Comparison of ENCODE assay signal across 8 cellular contexts in genomic region chr2:74653589-74653984, GRCh38. TPM values are rescaled to one million over a fixed set of nuclear protein-coding genes. Genes with fewer than 3 reads are reported as not detected.
DNase-seq lines count a peak whose midpoint lies in the region; ATAC-seq, FAIRE-seq and TF ChIP-seq lines count a peak whose summit lies in the region.

No MANE protein-coding gene starts in this region.

- peaks cover 7% of the 10 kb centered on the region in 2 donors for H3K36me3 Mint-ChIP-seq in activated naive CD4-positive, alpha-beta T cell treated with anti-CD3 and anti-CD28 coated beads, Interleukin-2, amount 50 U/mL, for 72 hours

- TF ChIP-seq CTCF in keratinocyte (optimal IDR thresholded peaks at IDR 0.05 in 1 of 3, IDR thresholded peaks at IDR 0.05 in 1 of 3, conservative IDR thresholded peaks at IDR 0.05 in 1 of 3; ENCODE audit: extremely low read depth in 1 of 3, insufficient read depth in 2 of 3, low read length in 3 of 3) (no peak), thoracic aorta (IDR thresholded peaks at IDR 0.05) (no peak)

- no peaks in the 10 kb centered on the region for H4K20me1 ChIP-seq in keratinocyte (ENCODE audit: control insufficient read depth, extremely low read depth, insufficient read depth, low read length)

- peak overlapping the region; percentile 73 to 78 (median 74) for H3K4me3 ChIP-seq in keratinocyte (ENCODE audit: control insufficient read depth in 2 of 3, extremely low read depth in 1 of 3, insufficient read depth in 2 of 3, low read depth in 1 of 3, low read length in 3 of 3)
- peak overlapping the region; percentile 82 for H3K4me3 ChIP-seq in thoracic aorta

- H3K4me1 ChIP-seq in keratinocyte (ENCODE audit: control insufficient read depth, extremely low read depth, insufficient read depth, low read length) (peaks cover 6% of the 10 kb centered on the region), thoracic aorta (ENCODE audit: control insufficient read depth in 1 of 2, low read depth in 2 of 2) (peaks cover 0 to 11% of the 10 kb centered on the region in 2 donors)

- ATAC-seq in HG02981 (IDR thresholded peaks at IDR 0.05; ENCODE audit: unreplicated experiment) (peak; percentile 14), thoracic aorta (ENCODE audit: insufficient number of reproducible peaks, low FRiP score, low read depth) (peak; percentile 7)
- ATAC-seq in activated naive CD4-positive, alpha-beta T cell treated with anti-CD3 and anti-CD28 coated beads, Interleukin-2, amount 50 U/mL, for 72 hours = peak; percentile 23 to 46

- no peaks in the 10 kb centered on the region for H3K9me1 ChIP-seq in keratinocyte (ENCODE audit: control insufficient read depth, extremely low read depth, insufficient read depth, low read length)

- no peaks in the 10 kb centered on the region for H3K9me3 ChIP-seq in keratinocyte (ENCODE audit: control insufficient read depth, low read depth, low read length)
- no peaks in the 10 kb centered on the region for H3K9me3 ChIP-seq in thoracic aorta

- no peak overlapping the region for H3K27ac ChIP-seq in keratinocyte (ENCODE audit: control insufficient read depth, insufficient read depth, low read length)
- H3K27ac ChIP-seq in thoracic aorta = no peak overlapping the region

- H3K79me2 ChIP-seq in keratinocyte (ENCODE audit: control insufficient read depth, insufficient read depth, low read length) = no peaks in the 10 kb centered on the region

- peak overlapping the region; percentile 84 for H3K4me2 ChIP-seq in keratinocyte (ENCODE audit: control insufficient read depth, extremely low read depth, insufficient read depth, low read depth, low read length)

- H3K27me3 ChIP-seq in keratinocyte (ENCODE audit: control insufficient read depth, extremely low read depth, insufficient read depth, low read length) (no peaks in the 10 kb centered on the region), thoracic aorta (replicated peaks; ENCODE audit: insufficient read depth) (no peaks in the 10 kb centered on the region)

- peak overlapping the region in 1 of 2 donors; percentile 25 for H3K27ac Mint-ChIP-seq in activated naive CD4-positive, alpha-beta T cell treated with anti-CD3 and anti-CD28 coated beads, Interleukin-2, amount 50 U/mL, for 72 hours

- FAIRE-seq in keratinocyte (lab: Jason Lieb, UNC) = no peak

- peak overlapping the region; percentile 66 for H3K9ac ChIP-seq in keratinocyte (ENCODE audit: control insufficient read depth, extremely low read depth, insufficient read depth, low read length)

- H3K36me3 ChIP-seq in keratinocyte (ENCODE audit: control insufficient read depth in 2 of 2, extremely low read depth in 1 of 2, insufficient read depth in 2 of 2, low read length in 2 of 2) = peaks cover 0 to 5% of the 10 kb centered on the region in 2 experiments
- H3K36me3 ChIP-seq in thoracic aorta = no peaks in the 10 kb centered on the region

- peak; percentile 10 for DNase-seq in NCI-H345 (lab: John Stamatoyannopoulos, UW)
- DNase-seq in NCI-H345 treated with DMSO at 0.1 percent for 48 hours (lab: John Stamatoyannopoulos, UW; ENCODE audit: unreplicated experiment) = no peak
- DNase-seq in activated naive CD4-positive, alpha-beta T cell treated with anti-CD3 and anti-CD28 coated beads, Interleukin-2, amount 50 U/mL, for 72 hours (ENCODE audit: low spot score in 2 of 2) = no peak
- no peak for DNase-seq in keratinocyte (ENCODE audit: low read depth, low spot score)
- DNase-seq in thoracic aorta (ENCODE audit: low spot score) = no peak
- DNase-seq in inferior parietal cortex (ENCODE audit: extremely low spot score) = no peak
- DNase-seq in mucosa of gallbladder (ENCODE audit: low spot score) = no peak

- peaks cover 0 to 4% of the 10 kb centered on the region in 2 donors for H3K9me3 Mint-ChIP-seq in activated naive CD4-positive, alpha-beta T cell treated with anti-CD3 and anti-CD28 coated beads, Interleukin-2, amount 50 U/mL, for 72 hours

- dilution Hi-C loops in keratinocyte (cut with MboI; ENCODE audit: extremely low pct_ligation_motif_present, low sequenced_read_pairs) = no loop called here

- peak overlapping the region; percentile 86 for H2AFZ ChIP-seq in keratinocyte (ENCODE audit: control insufficient read depth, low read length)

RNA-seq across cellular contexts. Expression of gene SEMA4F, which starts 0.5 kb away (rescaled TPM):
- 1 to 10 TPM; 4.7 to 4.8 TPM for total RNA-seq in activated naive CD4-positive, alpha-beta T cell treated with anti-CD3 and anti-CD28 coated beads, Interleukin-2, amount 50 U/mL, for 72 hours
- polyA plus RNA-seq in keratinocyte = 8.0 to 10.7 TPM (median 8.6 TPM) in 3 replicates
- polyA plus RNA-seq in keratinocyte (2011; ENCODE audit: low read depth) = 1.3 TPM
- polyA plus RNA-seq in keratinocyte (2011; cell fraction: cytosol; rRNA removed) = 5.1 and 5.2 TPM in 2 replicates
- polyA plus RNA-seq in keratinocyte (2011; cell fraction: nucleus; rRNA removed) = 14.8 and 15.5 TPM in 2 replicates
- polyA plus RNA-seq in keratinocyte (2012; ENCODE audit: low replicate concordance) = 2.3 and 10.1 TPM in 2 replicates
- 10.8 to 26.2 TPM (median 12.2 TPM) in 3 replicates for polyA minus RNA-seq in keratinocyte
- polyA minus RNA-seq in keratinocyte (2011; cell fraction: cytosol; rRNA and poly(A)+ RNA removed) = 5.8 TPM
- polyA minus RNA-seq in keratinocyte (2011; cell fraction: nucleus; rRNA and poly(A)+ RNA removed) = 11.9 and 15.6 TPM in 2 replicates
- total RNA-seq in thoracic aorta (10 to 100 TPM in 1 of 2 donors, 1 to 10 TPM in 1; 9.5 to 27.6 TPM), mucosa of gallbladder (12.5 TPM)

RNA-seq across cellular contexts. Expression of gene M1AP, which starts 5.5 kb away (rescaled TPM):
- total RNA-seq in activated naive CD4-positive, alpha-beta T cell treated with anti-CD3 and anti-CD28 coated beads, Interleukin-2, amount 50 U/mL, for 72 hours = not detected
- polyA plus RNA-seq in keratinocyte = 0.19 to 0.26 TPM (median 0.21 TPM) in 3 replicates
- polyA plus RNA-seq in keratinocyte (2011; ENCODE audit: low read depth) = not detected
- 0.08 and 0.18 TPM in 2 replicates for polyA plus RNA-seq in keratinocyte (2011; cell fraction: cytosol; rRNA removed)
- 0.06 and 0.13 TPM in 2 replicates for polyA plus RNA-seq in keratinocyte (2011; cell fraction: nucleus; rRNA removed)
- 0.13 TPM in 1 of 2 replicates, not detected in the other for polyA plus RNA-seq in keratinocyte (2012; ENCODE audit: low replicate concordance)
- polyA minus RNA-seq in keratinocyte = 0.20 to 0.96 TPM in 2 of 3 replicates, not detected in the other
- not detected for polyA minus RNA-seq in keratinocyte (2011; cell fraction: cytosol; rRNA and poly(A)+ RNA removed)
- not detected in 2 replicates for polyA minus RNA-seq in keratinocyte (2011; cell fraction: nucleus; rRNA and poly(A)+ RNA removed)
- total RNA-seq in thoracic aorta (1 to 10 TPM in 1 of 2 donors, not detected in 1; 4.5 TPM), mucosa of gallbladder (2.0 TPM)
